16 cellular contexts compared by ENCODE assay signal in genomic region chr13:50805805-50806204, GRCh38. TPM values are rescaled to one million over a fixed set of nuclear protein-coding genes. Genes with fewer than 3 reads are reported as not detected.
DNase-seq lines count a peak whose midpoint lies in the region; FAIRE-seq and TF ChIP-seq lines count a peak whose summit lies in the region.
"Had no signal": no experiment of that assay in that cellular context is flagged by ENCODE, and none has a peak within 500 bp of the region (broad histone marks: within the 10 kb centered on the region; RNA-seq: fewer than 3 reads in every experiment).

No MANE protein-coding gene starts in this region.

- H3K9me3 Mint-ChIP-seq in astrocyte (ENCODE audit: unreplicated experiment) (peaks cover 4% of the 10 kb centered on the region), nephron progenitor cell (peaks cover 28% of the 10 kb centered on the region)
- H3K9me3 Mint-ChIP-seq: activated naive CD4-positive, alpha-beta T cell treated with anti-CD3 and anti-CD28 coated beads, Interleukin-2, amount 50 U/mL, for 72 hours had no signal

- H3K36me3 Mint-ChIP-seq in astrocyte (ENCODE audit: low read depth, unreplicated experiment) (no peaks in the 10 kb centered on the region), nephron progenitor cell (ENCODE audit: low read depth) (peaks cover 24% of the 10 kb centered on the region)
- H3K36me3 Mint-ChIP-seq: activated naive CD4-positive, alpha-beta T cell treated with anti-CD3 and anti-CD28 coated beads, Interleukin-2, amount 50 U/mL, for 72 hours had no signal

- in situ Hi-C loops in GM13976 (cut with MboI; ENCODE audit: low sequenced_read_pairs, unreplicated experiment) = loop anchor here (10.0 kb wide), 2 partner anchors 99 to 831 kb away; partner anchors contain the start of gene RNASEH2B

- H3K79me2 ChIP-seq in astrocyte (ENCODE audit: insufficient read depth, low read length) = no peaks in the 10 kb centered on the region

- FAIRE-seq in astrocyte (lab: Jason Lieb, UNC) = no peak
- FAIRE-seq: A549 had no signal

- no peak overlapping the region for H3K9ac ChIP-seq in astrocyte (ENCODE audit: low read length)

- DNase-seq in NOMO-1 (lab: John Stamatoyannopoulos, UW; ENCODE audit: unreplicated experiment in 2 of 2) (peak; percentile 18 to 55), NOMO-1 treated with dmso at 0.1 percent for 144 hours (lab: John Stamatoyannopoulos, UW; ENCODE audit: unreplicated experiment) (no peak), NB4 (ENCODE audit: low read depth) (peak; percentile 46), astrocyte (ENCODE audit: low read depth) (peak; percentile 2), renal cortical epithelial cell (ENCODE audit: low read depth) (peak; percentile 13), nephron progenitor cell (no peak), GM13976 (ENCODE audit: low spot score) (no peak)
- no peak for DNase-seq in stimulated activated CD4-positive, alpha-beta T cell treated with anti-CD3 and anti-CD28 coated beads, Interleukin-4, amount 100 ng/mL, for 24 hours
- DNase-seq: DMS79; naive thymus-derived CD8-positive, alpha-beta T cell; NCI-H1092 had no signal

- no peak overlapping the region for H2AFZ ChIP-seq in astrocyte (ENCODE audit: low read depth, low read length)

- H3K27ac ChIP-seq in astrocyte (ENCODE audit: low read depth, low read length) = no peak overlapping the region
- H3K27ac ChIP-seq: A549, skin epidermis, tibial nerve had no signal

- H3K4me2 ChIP-seq in astrocyte (ENCODE audit: low read length) = no peak overlapping the region
- H3K4me2 ChIP-seq: A549 had no signal

- no peaks in the 10 kb centered on the region for H3K36me3 ChIP-seq in astrocyte (ENCODE audit: insufficient read depth, low read length)

- no peaks in the 10 kb centered on the region for H3K9me3 ChIP-seq in astrocyte (ENCODE audit: insufficient read depth, low read depth, low read length)

- TF ChIP-seq CTCF in NB4 (IDR thresholded peaks at IDR 0.05; ENCODE audit: low read depth, low read length) (no peak), astrocyte (IDR thresholded peaks at IDR 0.05; ENCODE audit: insufficient read depth, low read depth, low read length) (no peak), nephron progenitor cell (IDR thresholded peaks at IDR 0.05) (no peak), GM13976 (IDR thresholded peaks at IDR 0.05; ENCODE audit: borderline replicate concordance, control extremely low read depth, extremely low read depth, insufficient read depth, missing control alignments) (no peak)

- H3K4me3 Mint-ChIP-seq in astrocyte (ENCODE audit: unreplicated experiment) (no peak overlapping the region), nephron progenitor cell (no peak overlapping the region)
- H3K4me3 Mint-ChIP-seq: naive thymus-derived CD8-positive, alpha-beta T cell had no signal

- H3K4me1 ChIP-seq in astrocyte (ENCODE audit: insufficient read depth, low read length) = peaks cover 4% of the 10 kb centered on the region
- H3K4me1 ChIP-seq: A549 had no signal

- no peaks in the 10 kb centered on the region for H3K27me3 ChIP-seq in astrocyte (ENCODE audit: insufficient read depth, low read length)
- H3K27me3 ChIP-seq: tibial nerve had no signal

- H3K4me3 ChIP-seq in NB4 (ENCODE audit: low read depth, low read length) (no peak overlapping the region), astrocyte (ENCODE audit: insufficient read depth, low read depth, low read length) (no peak overlapping the region)
- H3K4me3 ChIP-seq: A549, skin epidermis, tibial nerve had no signal

- H3K27me3 Mint-ChIP-seq in astrocyte (ENCODE audit: low read depth, unreplicated experiment) (no peaks in the 10 kb centered on the region), nephron progenitor cell (ENCODE audit: low read depth, poor library complexity) (no peaks in the 10 kb centered on the region)
- H3K27me3 Mint-ChIP-seq: naive thymus-derived CD8-positive, alpha-beta T cell had no signal

- H4K20me1 ChIP-seq in astrocyte (ENCODE audit: insufficient read depth, low read length) = no peaks in the 10 kb centered on the region

- TF ChIP-seq POLR2A in NB4 (IDR thresholded peaks at IDR 0.05; ENCODE audit: extremely low read depth, insufficient read length) = no peak

- peaks cover 7% of the 10 kb centered on the region for H3K4me1 Mint-ChIP-seq in astrocyte (ENCODE audit: low read depth, unreplicated experiment)
- H3K4me1 Mint-ChIP-seq in nephron progenitor cell = peaks cover 42% of the 10 kb centered on the region

- H3K27ac Mint-ChIP-seq in astrocyte (ENCODE audit: unreplicated experiment) (no peak overlapping the region), nephron progenitor cell (no peak overlapping the region)
- H3K27ac Mint-ChIP-seq: activated naive CD4-positive, alpha-beta T cell treated with anti-CD3 and anti-CD28 coated beads, Interleukin-2, amount 50 U/mL, for 72 hours; naive thymus-derived CD8-positive, alpha-beta T cell had no signal

RNA-seq across cellular contexts. Expression of gene DLEU7, which starts 37.7 kb away (rescaled TPM):
- 0.43 and 0.57 TPM in 2 replicates for total RNA-seq in astrocyte
- total RNA-seq in renal cortical epithelial cell = not detected in 2 replicates
- total RNA-seq: activated naive CD4-positive, alpha-beta T cell treated with anti-CD3 and anti-CD28 coated beads, Interleukin-2, amount 50 U/mL, for 72 hours; kidney epithelial cell; naive thymus-derived CD8-positive, alpha-beta T cell had no signal

Comparison
In these comparisons a context has a peak if more than half of its experiments do, and no peak if none do; other contexts are left out.
1. DNase-seq: peak in NOMO-1 (2 of 2), NB4 (single experiment), astrocyte (single experiment) and renal cortical epithelial cell (single experiment); none in NOMO-1 treated with dmso at 0.1 percent for 144 hours (single experiment), nephron progenitor cell (single experiment), stimulated activated CD4-positive, alpha-beta T cell treated with anti-CD3 and anti-CD28 coated beads, Interleukin-4, amount 100 ng/mL, for 24 hours (single experiment) and GM13976 (single experiment).